In genomic region chr10:63825766-63826165, GRCh38 we compare ENCODE assay signal across 25 cellular contexts.
"Had no signal": no experiment of that assay in that cellular context is flagged by ENCODE, and none has a peak within 500 bp of the region (broad histone marks: within the 10 kb centered on the region; RNA-seq: fewer than 3 reads in every experiment).

No MANE protein-coding gene starts in this region.

- H3K4me3 ChIP-seq: pancreas, prostate gland, right lobe of liver, sigmoid colon, stomach, thoracic aorta, thyroid gland, tibial nerve, upper lobe of left lung, vagina had no signal

- H3K27ac ChIP-seq: neutrophil, pancreas, prostate gland, right lobe of liver, sigmoid colon, stomach, thoracic aorta, thyroid gland, tibial nerve, upper lobe of left lung, vagina had no signal

- DNase-seq: naive thymus-derived CD8-positive, alpha-beta T cell; nephron progenitor cell; nucleus accumbens; pancreas; right cardiac atrium; right lobe of liver; sigmoid colon; small intestine; stimulated activated CD4-positive, alpha-beta T cell treated with anti-CD3 and anti-CD28 coated beads, Interleukin-15, amount 100 ng/mL, for 24 hours; stimulated activated CD4-positive, alpha-beta T cell treated with anti-CD3 and anti-CD28 coated beads, Interleukin-2, amount 100 ng/mL, for 24 hours; stimulated activated CD4-positive, alpha-beta T cell treated with anti-CD3 and anti-CD28 coated beads, Interleukin-2, amount 100 ng/mL, for 48 hours; stimulated activated CD4-positive, alpha-beta T cell treated with anti-CD3 and anti-CD28 coated beads, Interleukin-4, amount 100 ng/mL, for 24 hours; stimulated activated naive B cell treated with anti-CD40 and anti-IgM and Interleukin-4, amounts not matched to agents 10 μg/mL and 1 μg/mL and 100 μg/mL, for 72 hours; stimulated activated naive CD4-positive, alpha-beta T cell treated with Interleukin-2 at 50 U/mL for 16 hours; stomach; thyroid gland; trophoblast cell; upper lobe of left lung had no signal

- ATAC-seq: naive thymus-derived CD8-positive, alpha-beta T cell; natural killer cell treated with Interleukin-12 subunit alpha and Interleukin-12 subunit beta and Interleukin-15 and Interleukin-18, amount 100 ng/mL, for 72 hours; pancreas; right cardiac atrium; right lobe of liver; stimulated activated effector memory CD8-positive, alpha-beta T cell treated with anti-CD3 and anti-CD28 coated beads, Interleukin-12 subunit alpha, Interleukin-12 subunit beta, amount 100 ng/mL, for 72 hours; stimulated activated naive B cell treated with anti-CD40 and anti-IgM and Interleukin-4, amounts not matched to agents 10 μg/mL and 1 μg/mL and 100 μg/mL, for 72 hours had no signal

- H3K27me3 ChIP-seq: neutrophil, pancreas, right lobe of liver, sigmoid colon, stomach, thyroid gland, tibial nerve, upper lobe of left lung, vagina had no signal

- H3K4me1 ChIP-seq: pancreas, prostate gland, right lobe of liver, sigmoid colon, stomach, thyroid gland, tibial nerve, upper lobe of left lung, vagina had no signal

- H3K9me3 ChIP-seq: neutrophil, pancreas, prostate gland, right lobe of liver, thyroid gland, upper lobe of left lung, vagina had no signal

- H3K36me3 ChIP-seq: neutrophil, pancreas, prostate gland, right lobe of liver, sigmoid colon, stomach, thoracic aorta, thyroid gland, tibial nerve, upper lobe of left lung, vagina had no signal
